ENCODE assay signal across 16 cellular contexts in the genomic region with DNA sequence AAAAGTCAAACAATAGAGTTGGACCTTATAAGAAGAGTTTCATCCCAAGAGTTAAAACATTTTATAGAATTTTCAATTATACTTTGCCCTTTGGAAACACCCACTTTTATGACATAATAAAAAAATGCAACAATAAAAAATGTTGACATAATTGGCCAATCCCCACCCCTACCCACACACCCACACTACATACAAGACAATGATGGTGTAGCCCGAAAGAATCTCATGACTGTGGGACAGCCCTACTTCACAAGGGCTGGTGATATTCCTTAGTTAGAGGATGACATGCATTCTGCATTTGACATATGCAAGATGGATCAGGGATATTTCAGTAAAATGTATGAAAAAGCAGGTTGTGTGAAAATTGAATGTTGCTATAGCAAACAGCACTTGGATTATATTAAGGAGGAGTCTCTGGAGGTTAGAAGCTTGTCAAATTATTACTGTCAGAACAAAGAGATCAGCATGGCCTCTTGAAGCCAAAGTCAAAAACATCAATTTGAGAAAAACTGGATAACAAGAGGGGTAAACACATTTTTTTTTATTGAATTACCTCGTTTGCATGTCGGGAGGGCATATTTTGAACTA.
DNase-seq lines count a peak whose midpoint lies in the region; ATAC-seq, FAIRE-seq and TF ChIP-seq lines count a peak whose summit lies in the region.
"Had no signal": no experiment of that assay in that cellular context is flagged by ENCODE, and none has a peak within 500 bp of the region (broad histone marks: within the 10 kb centered on the region; RNA-seq: fewer than 3 reads in every experiment).

No MANE protein-coding gene starts in this region.

- H3K36me3 Mint-ChIP-seq in activated naive CD8-positive, alpha-beta T cell, result peaks cover 9% of the 10 kb centered on the region
- H3K36me3 Mint-ChIP-seq in activated naive CD8-positive, alpha-beta T cell treated with anti-CD3 and anti-CD28 coated beads for 36 hours, result peaks cover 23% of the 10 kb centered on the region
- no peaks in the 10 kb centered on the region for H3K36me3 Mint-ChIP-seq in memory B cell

- peak overlapping the region; percentile 18 for H3K27ac Mint-ChIP-seq in activated naive CD8-positive, alpha-beta T cell
- H3K27ac Mint-ChIP-seq in activated naive CD8-positive, alpha-beta T cell treated with anti-CD3 and anti-CD28 coated beads for 36 hours, result no peak overlapping the region
- peak overlapping the region; percentile 56 for H3K27ac Mint-ChIP-seq in memory B cell

- H3K4me3 Mint-ChIP-seq in activated naive CD8-positive, alpha-beta T cell, result no peak overlapping the region
- H3K4me3 Mint-ChIP-seq in activated naive CD8-positive, alpha-beta T cell treated with anti-CD3 and anti-CD28 coated beads for 36 hours, result no peak overlapping the region
- H3K4me3 Mint-ChIP-seq in memory B cell, result no peak overlapping the region

- no peaks in the 10 kb centered on the region for H3K27me3 Mint-ChIP-seq in activated naive CD8-positive, alpha-beta T cell
- peaks cover 3% of the 10 kb centered on the region for H3K27me3 Mint-ChIP-seq in activated naive CD8-positive, alpha-beta T cell treated with anti-CD3 and anti-CD28 coated beads for 36 hours
- H3K27me3 Mint-ChIP-seq in memory B cell, result no peaks in the 10 kb centered on the region

- no peaks in the 10 kb centered on the region for H3K4me1 ChIP-seq in pancreas

- no peak for DNase-seq in activated naive CD8-positive, alpha-beta T cell treated with anti-CD3 and anti-CD28 coated beads for 36 hours
- DNase-seq in memory B cell (ENCODE audit: low spot score in 2 of 2) (no peak), pancreas (no peak), HCEC 1CT (no peak)
- DNase-seq: Calu3, DMS79, GM23248 had no signal

- no peak for TF ChIP-seq CTCF in pancreas (IDR thresholded peaks at IDR 0.05)

- intact Hi-C loops in pancreas (cut with DNase I), result no loop called here

- H3K36me3 ChIP-seq in pancreas, result no peaks in the 10 kb centered on the region
- H3K36me3 ChIP-seq: BLaER1 had no signal

- no peaks in the 10 kb centered on the region for H3K9me3 ChIP-seq in pancreas

- ATAC-seq in memory B cell (ENCODE audit: low read depth) (no peak), pancreas (no peak), HG03521 (IDR thresholded peaks at IDR 0.05; ENCODE audit: unreplicated experiment) (no peak), GM18519 (IDR thresholded peaks at IDR 0.05; ENCODE audit: low FRiP score, unreplicated experiment) (no peak), HG03469 (IDR thresholded peaks at IDR 0.05; ENCODE audit: unreplicated experiment) (no peak)
- ATAC-seq: GM12878 had no signal

- no peaks in the 10 kb centered on the region for H3K27me3 ChIP-seq in pancreas
- H3K27me3 ChIP-seq: BLaER1 had no signal

- 68% methylated on average over 3 of the region's 3 CpGs for WGBS in pancreas, 2 donors

- no peak overlapping the region for H3K27ac ChIP-seq in pancreas
- H3K27ac ChIP-seq: 22Rv1, BLaER1, GM23248 had no signal

- peak; percentile 45 for FAIRE-seq in pancreas (lab: Jason Lieb, UNC)
- FAIRE-seq: GM12878, GM18507, H54 had no signal

- H3K9me3 Mint-ChIP-seq in activated naive CD8-positive, alpha-beta T cell (ENCODE audit: low read depth), result peaks cover 6% of the 10 kb centered on the region
- H3K9me3 Mint-ChIP-seq in activated naive CD8-positive, alpha-beta T cell treated with anti-CD3 and anti-CD28 coated beads for 36 hours, result peaks cover 17% of the 10 kb centered on the region
- H3K9me3 Mint-ChIP-seq in memory B cell, result peaks cover 4% of the 10 kb centered on the region

- no peak overlapping the region for H3K4me3 ChIP-seq in pancreas
- H3K4me3 ChIP-seq: BLaER1, GM12878, GM23248 had no signal

- peaks cover 60% of the 10 kb centered on the region for H3K4me1 Mint-ChIP-seq in activated naive CD8-positive, alpha-beta T cell (ENCODE audit: low read depth)
- H3K4me1 Mint-ChIP-seq in activated naive CD8-positive, alpha-beta T cell treated with anti-CD3 and anti-CD28 coated beads for 36 hours, result peaks cover 34% of the 10 kb centered on the region
- H3K4me1 Mint-ChIP-seq in memory B cell, result peaks cover 56% of the 10 kb centered on the region
